ENCODE assay signal across 8 cellular contexts in the genomic region with DNA sequence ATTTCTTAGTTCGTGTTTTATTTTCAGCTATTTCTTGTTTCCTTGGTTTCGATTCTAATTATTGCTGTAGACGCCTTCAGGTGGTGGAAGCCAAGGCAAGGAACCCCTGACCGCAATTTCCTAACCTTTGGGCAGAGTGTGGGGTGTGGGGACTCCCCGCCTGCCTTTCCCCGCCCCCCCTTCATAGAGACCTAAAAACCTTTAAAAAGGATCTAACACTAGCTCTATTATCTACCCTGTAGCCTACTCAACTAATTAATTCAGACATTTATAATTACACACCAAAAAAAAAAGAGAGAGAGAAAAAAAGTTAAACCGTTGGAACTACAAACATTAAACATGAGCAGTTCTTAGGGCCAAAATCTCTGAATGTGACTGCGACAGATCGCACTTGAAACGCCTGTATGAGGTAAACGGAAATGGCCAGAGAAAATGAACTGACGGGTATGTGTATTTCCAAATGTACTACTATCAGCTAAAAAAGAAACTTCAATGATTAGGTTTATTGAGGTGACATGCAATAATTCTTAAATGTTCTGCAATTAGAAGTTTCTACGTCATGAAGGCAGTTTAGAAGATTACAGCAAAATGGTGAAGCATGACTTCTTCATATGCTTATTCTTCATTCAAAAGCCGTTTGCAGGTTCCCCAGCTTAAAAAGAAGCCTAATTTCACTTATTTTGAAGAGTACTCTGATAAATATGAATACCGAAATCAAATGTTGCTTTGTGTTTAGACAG. TPM values are rescaled to one million over a fixed set of nuclear protein-coding genes. Genes with fewer than 3 reads are reported as not detected.
A peak's percentile ranks its signal among the peaks of the same experiment; 100 is the strongest.
DNase-seq lines count a peak whose midpoint lies in the region; ATAC-seq and TF ChIP-seq lines count a peak whose summit lies in the region.

No MANE protein-coding gene starts in this region.

- no peaks in the 10 kb centered on the region for H3K9me3 ChIP-seq in MM.1S (replicated peaks; ENCODE audit: insufficient read depth, low read length)

- H3K79me2 ChIP-seq in MM.1S (ENCODE audit: low read length), result no peaks in the 10 kb centered on the region

- peak overlapping the region; percentile 75 for H3K27ac ChIP-seq in MM.1S (ENCODE audit: low read length)

- peak overlapping the region; percentile 88; the same call in 1 of the 2 replicates for H3K9ac ChIP-seq in MM.1S (ENCODE audit: low read length)

- peaks cover 17% of the 10 kb centered on the region; the same call in 1 of the 2 replicates for H3F3A ChIP-seq in MM.1S (ENCODE audit: insufficient read depth, low read length)

- no peaks in the 10 kb centered on the region for H3K36me3 Mint-ChIP-seq in activated T-helper 2 cell treated with anti-CD3 and anti-CD28 coated beads, Interferon-gamma antibody, Interleukin-2, Interleukin-4, amounts not matched to agents 10 μg/mL and 5 μg/mL and 100 μg/mL, durations not matched to agents 14 hours and 24 hours and 36 hours (ENCODE audit: low read depth)

- TF ChIP-seq CTCF in MM.1S (IDR thresholded peaks at IDR 0.05; ENCODE audit: low read length), result no peak

- peak overlapping the region; percentile 73 for H3K4me3 Mint-ChIP-seq in activated T-helper 2 cell treated with anti-CD3 and anti-CD28 coated beads, Interferon-gamma antibody, Interleukin-2, Interleukin-4, amounts not matched to agents 10 μg/mL and 5 μg/mL and 100 μg/mL, durations not matched to agents 14 hours and 24 hours and 36 hours (ENCODE audit: low read depth)

- ATAC-seq in GM21717 (IDR thresholded peaks at IDR 0.05; ENCODE audit: unreplicated experiment), result peak; percentile 58
- peak; percentile 4 for ATAC-seq in left ventricle myocardium superior

- no peaks in the 10 kb centered on the region for H3K9me3 Mint-ChIP-seq in activated T-helper 2 cell treated with anti-CD3 and anti-CD28 coated beads, Interferon-gamma antibody, Interleukin-2, Interleukin-4, amounts not matched to agents 10 μg/mL and 5 μg/mL and 100 μg/mL, durations not matched to agents 14 hours and 24 hours and 36 hours

- H4K20me1 ChIP-seq in MM.1S (ENCODE audit: insufficient read depth, low read length), result no peaks in the 10 kb centered on the region

- peak overlapping the region; percentile 78 for H3K4me3 ChIP-seq in MM.1S (ENCODE audit: low read length)

- H2AFZ ChIP-seq in MM.1S (ENCODE audit: low read length), result peak overlapping the region; percentile 85

- no peaks in the 10 kb centered on the region for H3K36me3 ChIP-seq in MM.1S (replicated peaks; ENCODE audit: insufficient read depth, low read length)

- H3K27ac Mint-ChIP-seq in activated T-helper 2 cell treated with anti-CD3 and anti-CD28 coated beads, Interferon-gamma antibody, Interleukin-2, Interleukin-4, amounts not matched to agents 10 μg/mL and 5 μg/mL and 100 μg/mL, durations not matched to agents 14 hours and 24 hours and 36 hours, result peak overlapping the region; percentile 30

- H3K4me2 ChIP-seq in MM.1S (ENCODE audit: low read depth, low read length), result peak overlapping the region; percentile 45

- H3K27me3 ChIP-seq in MM.1S (replicated peaks; ENCODE audit: insufficient read depth, low read length), result no peaks in the 10 kb centered on the region

- H3K4me1 Mint-ChIP-seq in activated T-helper 2 cell treated with anti-CD3 and anti-CD28 coated beads, Interferon-gamma antibody, Interleukin-2, Interleukin-4, amounts not matched to agents 10 μg/mL and 5 μg/mL and 100 μg/mL, durations not matched to agents 14 hours and 24 hours and 36 hours (ENCODE audit: low read depth), result peaks cover 30% of the 10 kb centered on the region

- peaks cover 20% of the 10 kb centered on the region; the same call in 1 of the 2 replicates for H3K4me1 ChIP-seq in MM.1S (ENCODE audit: low read length)

- no peaks in the 10 kb centered on the region for H3K9me2 ChIP-seq in MM.1S (replicated peaks; ENCODE audit: insufficient read depth, low read length)

- peaks cover 61% of the 10 kb centered on the region for H3K27me3 Mint-ChIP-seq in activated T-helper 2 cell treated with anti-CD3 and anti-CD28 coated beads, Interferon-gamma antibody, Interleukin-2, Interleukin-4, amounts not matched to agents 10 μg/mL and 5 μg/mL and 100 μg/mL, durations not matched to agents 14 hours and 24 hours and 36 hours (ENCODE audit: low read depth)

- DNase-seq in COLO829 (ENCODE audit: low spot score) (peak; percentile 8), MM.1S (peak; percentile 73), left ventricle myocardium superior (no peak), NCI-H82 treated with DMSO at 0.1 percent for 48 hours (lab: John Stamatoyannopoulos, UW; ENCODE audit: unreplicated experiment) (no peak), NCI-H526 treated with DMSO at 0.1 percent for 48 hours (lab: John Stamatoyannopoulos, UW) (no peak)
- DNase-seq in activated T-helper 2 cell treated with anti-CD3 and anti-CD28 coated beads, Interferon-gamma antibody, Interleukin-2, Interleukin-4, amounts not matched to agents 10 μg/mL and 5 μg/mL and 100 μg/mL, durations not matched to agents 14 hours and 24 hours and 36 hours (ENCODE audit: low spot score), result peak; percentile 34
- peak; percentile 42 for DNase-seq in stimulated activated CD4-positive, alpha-beta T cell treated with anti-CD3 and anti-CD28 coated beads, Interleukin-12 subunit alpha, Interleukin-12 subunit beta, amount 100 ng/mL, for 4 hours

- intact Hi-C loops in activated T-helper 2 cell treated with anti-CD3 and anti-CD28 coated beads, Interferon-gamma antibody, Interleukin-2, Interleukin-4, amounts not matched to agents 10 μg/mL and 5 μg/mL and 100 μg/mL, durations not matched to agents 14 hours and 24 hours and 36 hours (cut with micrococcal nuclease), result loop anchor here (1.0 kb wide), 1 partner anchor 20 kb away; no protein-coding TSS in a partner anchor
- intact Hi-C loops in left ventricle myocardium superior (cut with micrococcal nuclease), result no loop called here

RNA-seq across cellular contexts. Expression of gene FER, which starts 19.0 kb away (rescaled TPM):
- 7.0 and 7.3 TPM in 2 replicates for total RNA-seq in activated T-helper 2 cell treated with anti-CD3 and anti-CD28 coated beads, Interferon-gamma antibody, Interleukin-2, Interleukin-4, amounts not matched to agents 10 μg/mL and 5 μg/mL and 100 μg/mL, durations not matched to agents 14 hours and 24 hours and 36 hours
- 12.3 TPM for total RNA-seq in left ventricle myocardium superior

Comparison
In these comparisons a context has a peak if more than half of its experiments do, and no peak if none do; other contexts are left out.
1. DNase-seq: peak in COLO829 (single experiment), MM.1S (single experiment), activated T-helper 2 cell treated with anti-CD3 and anti-CD28 coated beads, Interferon-gamma antibody, Interleukin-2, Interleukin-4, amounts not matched to agents 10 μg/mL and 5 μg/mL and 100 μg/mL, durations not matched to agents 14 hours and 24 hours and 36 hours (single experiment) and stimulated activated CD4-positive, alpha-beta T cell treated with anti-CD3 and anti-CD28 coated beads, Interleukin-12 subunit alpha, Interleukin-12 subunit beta, amount 100 ng/mL, for 4 hours (single experiment); none in left ventricle myocardium superior (single experiment), NCI-H82 treated with DMSO at 0.1 percent for 48 hours (single experiment) and NCI-H526 treated with DMSO at 0.1 percent for 48 hours (single experiment).